20 cellular contexts compared by ENCODE assay signal in the genomic region with DNA sequence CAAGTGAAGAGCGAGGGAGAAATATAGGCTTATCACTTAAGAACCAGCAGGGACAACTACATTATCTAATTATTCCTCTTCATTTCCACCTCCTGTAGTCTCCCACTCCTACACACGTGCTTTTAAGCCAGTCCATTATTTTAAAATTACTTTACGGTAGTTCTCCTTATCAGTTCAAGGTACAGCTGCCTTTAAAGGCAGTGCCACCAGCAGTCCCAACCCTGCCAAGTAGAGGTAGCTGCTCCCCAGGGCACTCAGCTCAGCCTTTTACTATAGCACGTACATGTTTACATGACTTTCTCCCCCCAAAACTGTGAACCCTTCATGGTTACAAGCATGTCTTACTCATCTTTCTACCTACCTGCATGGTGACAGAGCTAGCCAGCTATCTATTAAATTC.
"Had no signal": no experiment of that assay in that cellular context is flagged by ENCODE, and none has a peak within 500 bp of the region (broad histone marks: within the 10 kb centered on the region; RNA-seq: fewer than 3 reads in every experiment).

No MANE protein-coding gene starts in this region.

- H3K27ac ChIP-seq: colonic mucosa, lower lobe of right lung, parathyroid adenoma, stomach, testis, tibial artery had no signal

- H3K4me1 Mint-ChIP-seq: natural killer cell; stimulated activated effector memory CD8-positive, alpha-beta T cell treated with anti-CD3 and anti-CD28 coated beads, Interleukin-12 subunit alpha, Interleukin-12 subunit beta, amount 100 ng/mL, for 72 hours had no signal

- ATAC-seq: left ventricle myocardium superior; lower lobe of right lung; natural killer cell; sciatic nerve; stimulated activated effector memory CD8-positive, alpha-beta T cell treated with anti-CD3 and anti-CD28 coated beads, Interleukin-12 subunit alpha, Interleukin-12 subunit beta, amount 100 ng/mL, for 72 hours had no signal

- H3K27me3 ChIP-seq: colonic mucosa, stomach, testis, tibial artery had no signal

- H3K27ac Mint-ChIP-seq: natural killer cell; progenitor cell of endocrine pancreas; stimulated activated effector memory CD8-positive, alpha-beta T cell treated with anti-CD3 and anti-CD28 coated beads, Interleukin-12 subunit alpha, Interleukin-12 subunit beta, amount 100 ng/mL, for 72 hours; type B pancreatic cell had no signal

- H3K36me3 ChIP-seq: colonic mucosa, lower lobe of right lung, stomach, tibial artery had no signal

- H3K4me3 Mint-ChIP-seq: natural killer cell; stimulated activated effector memory CD8-positive, alpha-beta T cell treated with anti-CD3 and anti-CD28 coated beads, Interleukin-12 subunit alpha, Interleukin-12 subunit beta, amount 100 ng/mL, for 72 hours; type B pancreatic cell had no signal

- DNase-seq: colonic mucosa; dermis blood vessel endothelial cell; effector memory CD4-positive, alpha-beta T cell; left ventricle myocardium superior; lower lobe of right lung; natural killer cell; stimulated activated CD4-positive, alpha-beta T cell treated with anti-CD3 and anti-CD28 coated beads, Interleukin-2, amount 100 ng/mL, for 24 hours; stimulated activated CD4-positive, alpha-beta T cell treated with anti-CD3 and anti-CD28 coated beads, Interleukin-4, amount 100 ng/mL, for 24 hours; stimulated activated naive CD4-positive, alpha-beta T cell treated with Interleukin-2 at 50 U/mL for 16 hours; stomach; testis; tibial artery had no signal

- H3K36me3 Mint-ChIP-seq: natural killer cell; stimulated activated effector memory CD8-positive, alpha-beta T cell treated with anti-CD3 and anti-CD28 coated beads, Interleukin-12 subunit alpha, Interleukin-12 subunit beta, amount 100 ng/mL, for 72 hours; type B pancreatic cell had no signal

- FAIRE-seq: endothelial cell of umbilical vein, frontal cortex, keratinocyte had no signal

- H3K9me3 ChIP-seq: colonic mucosa, lower lobe of right lung, stomach, testis, tibial artery had no signal

- H3K4me3 ChIP-seq: colonic mucosa, lower lobe of right lung, stomach, testis, tibial artery had no signal

- H3K4me1 ChIP-seq: colonic mucosa, lower lobe of right lung, parathyroid adenoma, stomach, testis, tibial artery had no signal

- H3K27me3 Mint-ChIP-seq: progenitor cell of endocrine pancreas, type B pancreatic cell had no signal

- H3K9me3 Mint-ChIP-seq: natural killer cell; stimulated activated effector memory CD8-positive, alpha-beta T cell treated with anti-CD3 and anti-CD28 coated beads, Interleukin-12 subunit alpha, Interleukin-12 subunit beta, amount 100 ng/mL, for 72 hours; type B pancreatic cell had no signal
